In genomic region chr12:113237748-113238147, GRCh38 we compare ENCODE assay signal across 15 cellular contexts. TPM values are rescaled to one million over a fixed set of nuclear protein-coding genes. Genes with fewer than 3 reads are reported as not detected.
DNase-seq lines count a peak whose midpoint lies in the region; ATAC-seq, FAIRE-seq and TF ChIP-seq lines count a peak whose summit lies in the region.
"Had no signal": no experiment of that assay in that cellular context is flagged by ENCODE, and none has a peak within 500 bp of the region (broad histone marks: within the 10 kb centered on the region; RNA-seq: fewer than 3 reads in every experiment).

No MANE protein-coding gene starts in this region.

- FAIRE-seq in K562 (lab: Jason Lieb, UNC), result peak; percentile 68

- H3K27me3 ChIP-seq in heart right ventricle (no peaks in the 10 kb centered on the region), K562 (ENCODE audit: control insufficient read depth in 2 of 2, insufficient read depth in 2 of 2, low read length in 2 of 2) (no peaks in the 10 kb centered on the region), mesenchymal stem cell (ENCODE audit: control insufficient read depth in 1 of 2, insufficient read depth in 1 of 2, low read length in 2 of 2) (no peaks in the 10 kb centered on the region)
- H3K27me3 ChIP-seq: ovary had no signal

- H3K4ac ChIP-seq in mesenchymal stem cell (ENCODE audit: low read depth in 1 of 2, low read length in 2 of 2), result no peak overlapping the region

- no peak overlapping the region for H2BK12ac ChIP-seq in mesenchymal stem cell (ENCODE audit: low read length in 2 of 2)

- no peak for ATAC-seq in heart right ventricle
- ATAC-seq in Right ventricle myocardium inferior, result no peak
- ATAC-seq in K562, result peak; percentile 82
- no peak for ATAC-seq in WTC11

- no peak overlapping the region for H2BK5ac ChIP-seq in mesenchymal stem cell (ENCODE audit: low read depth, low read length, poor library complexity, severe bottlenecking)

- H2AK5ac ChIP-seq in mesenchymal stem cell (ENCODE audit: low read length, severe bottlenecking), result peak overlapping the region; percentile 24

- H3K9ac ChIP-seq in K562 (ENCODE audit: insufficient read depth in 1 of 2, low read depth in 2 of 2, low read length in 2 of 2) (peak overlapping the region; percentile 20 to 69; a peak in 3 of 4 replicates), mesenchymal stem cell (ENCODE audit: low read length) (no peak overlapping the region)

- no peak overlapping the region for H3K18ac ChIP-seq in mesenchymal stem cell (ENCODE audit: low read depth in 1 of 2, low read length in 2 of 2)

- H3K23ac ChIP-seq in mesenchymal stem cell (ENCODE audit: low read length in 2 of 2), result no peak overlapping the region

- peaks cover 6% of the 10 kb centered on the region for H3K79me1 ChIP-seq in mesenchymal stem cell (replicated peaks; ENCODE audit: low read length, poor library complexity, severe bottlenecking)

- H3K4me3 ChIP-seq in heart right ventricle (no peak overlapping the region), K562 (no peak overlapping the region), mesenchymal stem cell (ENCODE audit: insufficient read depth in 1 of 2, low read depth in 1 of 2, low read length in 2 of 2) (no peak overlapping the region), urinary bladder (ENCODE audit: low read depth, low read length) (no peak overlapping the region)
- H3K4me3 ChIP-seq: HAP-1, ovary had no signal

- H3K4me1 Mint-ChIP-seq in WTC11, result peaks cover 43% of the 10 kb centered on the region

- no peak overlapping the region for H2BK120ac ChIP-seq in mesenchymal stem cell (ENCODE audit: low read depth, low read length)

- peak; percentile 78 for TF ChIP-seq EP300 in K562 (IDR thresholded peaks at IDR 0.05; ENCODE audit: low read length)

- no peak overlapping the region for H3K27ac Mint-ChIP-seq in WTC11

- 59 to 60% methylated on average over 4 of the region's 4 CpGs for whole genome bisulfite sequencing in heart right ventricle, 2 donors
- 17% methylated on average over 4 of the region's 4 CpGs for WGBS in K562 (ENCODE audit: insufficient coverage, low coverage, missing lambda C conversion rate)
- 98% methylated on average over 4 of the region's 4 CpGs for WGBS in mesenchymal stem cell
- 89% methylated on average over 4 of the region's 4 CpGs for WGBS in urinary bladder

- no peak overlapping the region for H3K14ac ChIP-seq in mesenchymal stem cell (ENCODE audit: low read length in 2 of 2)

- H4K8ac ChIP-seq in mesenchymal stem cell (ENCODE audit: low read length), result no peak overlapping the region

- H4K20me1 ChIP-seq in K562 (replicated peaks; ENCODE audit: control insufficient read depth, insufficient read depth, low read length), result no peaks in the 10 kb centered on the region

- H3K9me1 ChIP-seq in K562 (ENCODE audit: control insufficient read depth, insufficient read depth, low read length), result no peaks in the 10 kb centered on the region

- H3K79me2 ChIP-seq in K562 (ENCODE audit: control insufficient read depth, insufficient read depth, low read length), result no peaks in the 10 kb centered on the region

- TF ChIP-seq CTCF in heart right ventricle (IDR thresholded peaks at IDR 0.05) (no peak), K562 (IDR thresholded peaks at IDR 0.05 in 2 of 3, conservative IDR thresholded peaks at IDR 0.05 in 1 of 3; ENCODE audit: insufficient read depth in 2 of 3, low read depth in 1 of 3, low read length in 3 of 3) (no peak), GM13976 (IDR thresholded peaks at IDR 0.05; ENCODE audit: borderline replicate concordance, control extremely low read depth, extremely low read depth, insufficient read depth, missing control alignments) (no peak), WTC11 (IDR thresholded peaks at IDR 0.05) (no peak)

- in situ Hi-C loops in K562 (cut with MboI), result no loop called here
- in situ Hi-C loops in GM13976 (cut with MboI; ENCODE audit: low sequenced_read_pairs, unreplicated experiment), result no loop called here

- H3K4me2 ChIP-seq in K562 (ENCODE audit: insufficient read depth, low read length) (peak overlapping the region; percentile 45), mesenchymal stem cell (ENCODE audit: low read length, poor library complexity, severe bottlenecking) (no peak overlapping the region)

- no peak overlapping the region for H4K91ac ChIP-seq in mesenchymal stem cell (ENCODE audit: low read length)

- H3K4me3 Mint-ChIP-seq in WTC11, result no peak overlapping the region

- POLR2A ChIA-PET in K562 (lab: Yijun Ruan, JAX) (interaction anchor here (0.8 to 3.4 kb wide), 3 partner anchors 8 to 15 kb away, joined by 3 to 25 read pairs (median 10); no protein-coding TSS in a partner anchor), WTC11 (lab: Charles Lee) (no interaction called here)

- TF ChIP-seq RAD21 in K562 (CRISPR knock-in tag; conservative IDR thresholded peaks at IDR 0.05 in 1 of 2, IDR thresholded peaks at IDR 0.05 in 1 of 2), result no peak

- H2BK15ac ChIP-seq in mesenchymal stem cell (ENCODE audit: low read depth, poor library complexity, severe bottlenecking), result no peak overlapping the region

- BruUV-seq in K562 (replicated peaks; lab: Mats Ljungman, UMichigan), result no TSS peak

- H3K9me3 Mint-ChIP-seq in WTC11, result no peaks in the 10 kb centered on the region

- H3K36me3 ChIP-seq in heart right ventricle (peaks cover 0 to 73% (median 9%) of the 10 kb centered on the region in 9 donors), K562 (ENCODE audit: control insufficient read depth, insufficient read depth, low read length) (peaks cover 40% of the 10 kb centered on the region), mesenchymal stem cell (ENCODE audit: control insufficient read depth in 1 of 2, insufficient read depth in 2 of 2, low read depth in 1 of 2, low read length in 2 of 2) (peaks cover 7 to 38% of the 10 kb centered on the region in 2 experiments), urinary bladder (ENCODE audit: insufficient read depth) (peaks cover 6% of the 10 kb centered on the region)
- H3K36me3 ChIP-seq: ovary, WERI-Rb-1 had no signal

- H3K27me3 Mint-ChIP-seq in WTC11 (ENCODE audit: low read depth), result no peaks in the 10 kb centered on the region

- TF ChIP-seq POLR2A in K562 (conservative IDR thresholded peaks at IDR 0.05), result no peak

- intact Hi-C loops in heart right ventricle (cut with DNase I) (loop anchor here in 1 of 10 donors (5.0 kb wide), 1 partner anchor 40 kb away; no protein-coding TSS in a partner anchor), Right ventricle myocardium inferior (cut with DNase I) (no loop called here), K562 (cut with micrococcal nuclease) (loop anchor here (5.0 kb wide), 1 partner anchor 40 kb away; no protein-coding TSS in a partner anchor)

- peaks cover 29% of the 10 kb centered on the region for H3K36me3 Mint-ChIP-seq in WTC11

- H3K27ac ChIP-seq in heart right ventricle (peak overlapping the region in 8 of 10 donors; percentile 50 to 98 (median 84)), K562 (ENCODE audit: extremely low read depth, low read depth, low read length) (peak overlapping the region; percentile 59), mesenchymal stem cell (ENCODE audit: low read length, poor library complexity, severe bottlenecking) (no peak overlapping the region), urinary bladder (ENCODE audit: low read depth) (peak overlapping the region; percentile 27)
- H3K27ac ChIP-seq: ovary, WERI-Rb-1 had no signal

- CTCF ChIA-PET in K562 (lab: Yijun Ruan, JAX; ENCODE audit: low intra/inter-chr PET ratio), result no interaction called here
- CTCF ChIA-PET in WTC11 (lab: Charles Lee), result interaction anchor here (0.7 to 0.8 kb wide), 2 partner anchors 40 to 188 kb away, joined by 3 read pairs; no protein-coding TSS in a partner anchor

- DNase-seq in heart right ventricle (no peak), Right ventricle myocardium inferior (ENCODE audit: missing footprints) (no peak), K562 (ENCODE audit: extremely low read depth in 1 of 4, low spot score in 3 of 4) (peak; percentile 41 to 64 (median 44)), mesenchymal stem cell (no peak), GM13976 (ENCODE audit: low spot score) (no peak), SHP77 (lab: John Stamatoyannopoulos, UW) (no peak), WTC11 (ENCODE audit: low spot score) (no peak)
- DNase-seq: glutamatergic neuron; NCI-H1092 treated with DMSO at 0.1 percent for 48 hours; NCI-H446; ovary; stimulated activated CD4-positive, alpha-beta T cell treated with anti-CD3 and anti-CD28 coated beads, Interleukin-15, amount 100 ng/mL, for 24 hours; WERI-Rb-1 had no signal

- H3K9me3 ChIP-seq in heart right ventricle (no peaks in the 10 kb centered on the region), K562 (replicated peaks; ENCODE audit: control insufficient read depth, insufficient read depth, low read depth, low read length) (no peaks in the 10 kb centered on the region), mesenchymal stem cell (ENCODE audit: control insufficient read depth, low read length) (no peaks in the 10 kb centered on the region)
- H3K9me3 ChIP-seq: HAP-1, ovary had no signal

- H3K4me1 ChIP-seq in heart right ventricle, result peaks cover 34 to 100% (median 90%) of the 10 kb centered on the region in 9 donors
- H3K4me1 ChIP-seq in K562 (replicated peaks in 1 of 2; ENCODE audit: control insufficient read depth in 2 of 2, insufficient read depth in 2 of 2, low read length in 2 of 2), result peaks cover 29 to 38% of the 10 kb centered on the region in 2 experiments
- H3K4me1 ChIP-seq in mesenchymal stem cell (ENCODE audit: control insufficient read depth, insufficient read depth, low read depth, low read length), result peaks cover 52% of the 10 kb centered on the region
- no peaks in the 10 kb centered on the region for H3K4me1 ChIP-seq in urinary bladder (ENCODE audit: insufficient read depth)
- H3K4me1 ChIP-seq: HAP-1 had no signal

- H2AFZ ChIP-seq in K562 (ENCODE audit: low read depth, low read length) (no peak overlapping the region), mesenchymal stem cell (ENCODE audit: low read depth, low read length) (no peak overlapping the region)

RNA-seq across cellular contexts. Expression of gene TPCN1, which starts 16.5 kb away (rescaled TPM):
- 100 to 1,000 TPM in 8 of 10 donors, 10 to 100 TPM in 2; 81.9 to 163 (median 127) TPM for total RNA-seq in heart right ventricle
- polyA plus RNA-seq in heart right ventricle, result 100 to 1,000 TPM in 1 of 2 donors, 10 to 100 TPM in 1; 16.4 to 147 TPM
- total RNA-seq in Right ventricle myocardium inferior, result 120 TPM
- 112 and 252 TPM in 2 replicates for total RNA-seq in K562 (2011; cell fraction: chromatin; rRNA removed; ENCODE audit: low replicate concordance)
- total RNA-seq in K562 (2011; cell fraction: nucleolus; rRNA removed), result 110 and 123 TPM in 2 replicates
- 98.7 and 108 TPM in 2 replicates for total RNA-seq in K562 (2011; cell fraction: nucleoplasm; rRNA removed)
- total RNA-seq in K562 (2014; rRNA removed), result 6.4 and 9.2 TPM in 2 replicates
- total RNA-seq in K562 (2014; rRNA removed; fragmentation: Illumina TruSeq; extraction: Trizol), result 5.5 and 6.1 TPM in 2 replicates
- total RNA-seq in K562 (2015; rRNA removed; fragmentation: Illumina TruSeq; extraction: Trizol), result 7.4 and 7.8 TPM in 2 replicates
- 23.8 and 27.2 TPM in 2 replicates for total RNA-seq in K562 (2021)
- polyA plus RNA-seq in K562 (2011; rRNA removed), result 12.8 and 18.9 TPM in 2 replicates
- polyA plus RNA-seq in K562 (2011; cell fraction: cytosol; rRNA removed), result 8.0 and 10.3 TPM in 2 replicates
- 137 and 160 TPM in 2 replicates for polyA plus RNA-seq in K562 (2011; cell fraction: nucleus; rRNA removed)
- 20.9 and 33.9 TPM in 2 replicates for polyA plus RNA-seq in K562 (2012)
- 16.2 and 17.0 TPM in 2 replicates for polyA plus RNA-seq in K562 (2014; fragmentation: Illumina TruSeq; extraction: Trizol)
- polyA plus RNA-seq in K562 (2014; fragmentation: Nextera tagmentation; extraction: Ambion mirVana), result 1 to 10 TPM in 1 of 2 experiments, under 1 TPM in 1; 0.80 to 1.1 TPM
- polyA plus RNA-seq in K562 (2014; rRNA removed), result 19.2 and 19.3 TPM in 2 replicates
- 7.8 and 12.1 TPM in 2 replicates for polyA minus RNA-seq in K562 (2011; rRNA and poly(A)+ RNA removed)
- 17.9 and 21.8 TPM in 2 replicates for polyA minus RNA-seq in K562 (2011; cell fraction: cytosol; rRNA and poly(A)+ RNA removed)
- 30.6 and 40.4 TPM in 2 replicates for polyA minus RNA-seq in K562 (2011; cell fraction: nucleus; rRNA and poly(A)+ RNA removed)
- 57.5 TPM for polyA plus RNA-seq in mesenchymal stem cell (2013, experiment 1 of 2)
- 58.5 TPM for polyA plus RNA-seq in mesenchymal stem cell (2013, experiment 2 of 2)
- total RNA-seq in urinary bladder, result 19.3 TPM
- polyA plus RNA-seq in urinary bladder, result 39.3 TPM
- 29.0 to 32.7 TPM (median 30.7 TPM) in 3 replicates for total RNA-seq in WTC11 (2021)

RNA-seq across cellular contexts. Expression of gene RITA1, which starts 52.2 kb away (rescaled TPM):
- total RNA-seq in heart right ventricle (10 to 100 TPM; 11.9 to 20.8 (median 14.4) TPM), Right ventricle myocardium inferior (18.1 TPM), K562 (2014; rRNA removed) (40.4 and 52.0 TPM in 2 replicates), K562 (2014; rRNA removed; fragmentation: Illumina TruSeq; extraction: Trizol) (12.7 and 15.6 TPM in 2 replicates), K562 (2015; rRNA removed; fragmentation: Illumina TruSeq; extraction: Trizol) (34.3 and 36.7 TPM in 2 replicates), K562 (2021) (34.9 and 38.9 TPM in 2 replicates), urinary bladder (5.8 TPM), WTC11 (2021) (26.4 to 29.3 TPM (median 27.1 TPM) in 3 replicates)
- polyA plus RNA-seq in heart right ventricle (1 to 10 TPM; 8.0 to 9.9 TPM), K562 (2011; rRNA removed) (17.6 and 17.9 TPM in 2 replicates), K562 (2014; fragmentation: Illumina TruSeq; extraction: Trizol) (18.0 and 27.7 TPM in 2 replicates), K562 (2014; fragmentation: Nextera tagmentation; extraction: Ambion mirVana) (1 to 10 TPM; 2.8 to 3.5 TPM), K562 (2014; rRNA removed) (26.4 and 35.0 TPM in 2 replicates), urinary bladder (13.8 TPM)
- total RNA-seq in K562 (2011; cell fraction: chromatin; rRNA removed; ENCODE audit: low replicate concordance), result 9.9 and 32.6 TPM in 2 replicates
- 18.9 and 25.0 TPM in 2 replicates for total RNA-seq in K562 (2011; cell fraction: nucleolus; rRNA removed)
- total RNA-seq in K562 (2011; cell fraction: nucleoplasm; rRNA removed), result 17.7 and 18.0 TPM in 2 replicates
- polyA plus RNA-seq in K562 (2011; cell fraction: cytosol; rRNA removed), result 23.1 and 48.6 TPM in 2 replicates
- polyA plus RNA-seq in K562 (2011; cell fraction: nucleus; rRNA removed), result 10.9 and 15.7 TPM in 2 replicates
- 23.0 and 27.5 TPM in 2 replicates for polyA plus RNA-seq in K562 (2012)
- 10.0 and 13.0 TPM in 2 replicates for polyA minus RNA-seq in K562 (2011; rRNA and poly(A)+ RNA removed)
- polyA minus RNA-seq in K562 (2011; cell fraction: cytosol; rRNA and poly(A)+ RNA removed), result 12.1 and 15.7 TPM in 2 replicates
- 11.0 and 11.4 TPM in 2 replicates for polyA minus RNA-seq in K562 (2011; cell fraction: nucleus; rRNA and poly(A)+ RNA removed)
- polyA plus RNA-seq in mesenchymal stem cell (2013, experiment 1 of 2), result 15.4 TPM
- polyA plus RNA-seq in mesenchymal stem cell (2013, experiment 2 of 2), result 14.6 TPM

RNA-seq across cellular contexts. Expression of gene DDX54, which starts 52.5 kb away (rescaled TPM):
- total RNA-seq in heart right ventricle (10 to 100 TPM; 33.3 to 46.5 (median 37.5) TPM), Right ventricle myocardium inferior (38.5 TPM), K562 (2014; rRNA removed) (100 and 135 TPM in 2 replicates), K562 (2014; rRNA removed; fragmentation: Illumina TruSeq; extraction: Trizol) (23.9 and 25.8 TPM in 2 replicates), K562 (2015; rRNA removed; fragmentation: Illumina TruSeq; extraction: Trizol) (48.5 and 51.4 TPM in 2 replicates), K562 (2021) (128 and 132 TPM in 2 replicates), urinary bladder (10.3 TPM), WTC11 (2021) (120 to 151 TPM (median 123 TPM) in 3 replicates)
- polyA plus RNA-seq in heart right ventricle (10 to 100 TPM; 16.5 to 52.7 TPM), K562 (2011; rRNA removed) (56.6 and 80.5 TPM in 2 replicates), K562 (2014; fragmentation: Illumina TruSeq; extraction: Trizol) (44.4 and 77.7 TPM in 2 replicates), K562 (2014; fragmentation: Nextera tagmentation; extraction: Ambion mirVana) (1 to 10 TPM; 1.4 to 3.1 TPM), K562 (2014; rRNA removed) (74.4 and 107 TPM in 2 replicates), urinary bladder (54.4 TPM)
- total RNA-seq in K562 (2011; cell fraction: chromatin; rRNA removed; ENCODE audit: low replicate concordance), result 60.9 and 181 TPM in 2 replicates
- 87.0 and 87.2 TPM in 2 replicates for total RNA-seq in K562 (2011; cell fraction: nucleolus; rRNA removed)
- total RNA-seq in K562 (2011; cell fraction: nucleoplasm; rRNA removed), result 56.8 and 61.4 TPM in 2 replicates
- 71.0 and 78.8 TPM in 2 replicates for polyA plus RNA-seq in K562 (2011; cell fraction: cytosol; rRNA removed)
- polyA plus RNA-seq in K562 (2011; cell fraction: nucleus; rRNA removed), result 76.8 and 95.6 TPM in 2 replicates
- 48.8 and 67.9 TPM in 2 replicates for polyA plus RNA-seq in K562 (2012)
- polyA minus RNA-seq in K562 (2011; rRNA and poly(A)+ RNA removed), result 47.0 and 50.2 TPM in 2 replicates
- polyA minus RNA-seq in K562 (2011; cell fraction: cytosol; rRNA and poly(A)+ RNA removed), result 52.1 and 64.3 TPM in 2 replicates
- polyA minus RNA-seq in K562 (2011; cell fraction: nucleus; rRNA and poly(A)+ RNA removed), result 31.1 and 49.1 TPM in 2 replicates
- 34.2 TPM for polyA plus RNA-seq in mesenchymal stem cell (2013, experiment 1 of 2)
- polyA plus RNA-seq in mesenchymal stem cell (2013, experiment 2 of 2), result 36.4 TPM

Comparison
In these comparisons a context has a peak if more than half of its experiments do, and no peak if none do; other contexts are left out.
1. DNase-seq: peak in K562 (4 of 4); none in heart right ventricle (0 of 2), Right ventricle myocardium inferior (single experiment), mesenchymal stem cell (single experiment), GM13976 (single experiment), SHP77 (0 of 2) and WTC11 (single experiment).